9 cellular contexts compared by ENCODE assay signal in genomic region chr3:186220886-186221285, GRCh38.
A peak's percentile ranks its signal among the peaks of the same experiment; 100 is the strongest.
DNase-seq lines count a peak whose midpoint lies in the region; ATAC-seq and TF ChIP-seq lines count a peak whose summit lies in the region.
"Had no signal": no experiment of that assay in that cellular context is flagged by ENCODE, and none has a peak within 500 bp of the region (broad histone marks: within the 10 kb centered on the region; RNA-seq: fewer than 3 reads in every experiment).

No MANE protein-coding gene starts in this region.

- no peaks in the 10 kb centered on the region for H3K9me3 ChIP-seq in Panc1 (ENCODE audit: control insufficient read depth, insufficient read depth, low read depth, low read length)
- H3K9me3 ChIP-seq: stomach had no signal

- no TSS peak for BruUV-seq in Panc1 (replicated peaks; lab: Mats Ljungman, UMichigan)

- no peaks in the 10 kb centered on the region for H3K4me1 ChIP-seq in Panc1 (ENCODE audit: control insufficient read depth, insufficient read depth, low read length)

- peaks cover 5% of the 10 kb centered on the region for H3K27me3 ChIP-seq in Panc1 (ENCODE audit: control insufficient read depth, insufficient read depth, low read length)
- H3K27me3 ChIP-seq in dorsolateral prefrontal cortex, result no peaks in the 10 kb centered on the region
- H3K27me3 ChIP-seq: stomach had no signal

- intact Hi-C loops in Panc1 (cut with micrococcal nuclease; ENCODE audit: unreplicated experiment) (no loop called here), dorsolateral prefrontal cortex (cut with DNase I) (loop anchor here (5.0 kb wide), 2 partner anchors 124 to 239 kb away; no protein-coding TSS in a partner anchor)

- DNase-seq in Panc1 (ENCODE audit: low read depth, low spot score) (no peak), dorsolateral prefrontal cortex (peak; percentile 20 to 82 (median 68)), islet precursor cell (peak; percentile 61), superior temporal gyrus (ENCODE audit: extremely low spot score) (peak; percentile 81), NCI-H510A treated with DMSO at 0.1 percent for 48 hours (lab: John Stamatoyannopoulos, UW) (no peak), SHP77 treated with DMSO at 0.1 percent for 48 hours (lab: John Stamatoyannopoulos, UW) (no peak)
- DNase-seq in stimulated activated CD4-positive, alpha-beta T cell treated with anti-CD3 and anti-CD28 coated beads, Interleukin-2, amount 100 ng/mL, for 24 hours, result no peak
- DNase-seq: foreskin melanocyte, stomach had no signal

- in situ Hi-C loops in Panc1 (cut with HindIII; ENCODE audit: low pct_unique_long_range_greater_than_20kb, low sequenced_read_pairs), result no loop called here

- 0 out of 2 replicates have a peak, but pooled peaks have one; percentile 44 for ATAC-seq in Panc1

- CTCF ChIA-PET in Panc1 (lab: Charles Lee), result interaction anchor here (1.0 kb wide), 1 partner anchor 236 kb away, joined by 7 read pairs; no protein-coding TSS in a partner anchor

- TF ChIP-seq CTCF in Panc1 (IDR thresholded peaks at IDR 0.05) (0 out of 2 replicates have a peak, but pooled peaks have one; percentile 25), dorsolateral prefrontal cortex (IDR thresholded peaks at IDR 0.05 in 54 of 56, conservative IDR thresholded peaks at IDR 0.05 in 2 of 56; ENCODE audit: low read depth in 1 of 56, partially characterized antibody in 56 of 56) (peak in 55 of 56 donors; percentile 26 to 78 (median 59))

- no peak overlapping the region for H3K4me3 ChIP-seq in Panc1 (ENCODE audit: low read depth in 2 of 2, low read length in 2 of 2)
- no peak overlapping the region for H3K4me3 ChIP-seq in dorsolateral prefrontal cortex
- H3K4me3 ChIP-seq: stomach had no signal

- POLR2A ChIA-PET in Panc1 (lab: Charles Lee), result interaction anchor here (0.6 kb wide), 1 partner anchor 84 kb away, joined by 3 read pairs; no protein-coding TSS in a partner anchor

- H3K36me3 ChIP-seq in Panc1 (ENCODE audit: control insufficient read depth, insufficient read depth, low read length), result no peaks in the 10 kb centered on the region
- H3K36me3 ChIP-seq: stomach had no signal

- H3K27ac ChIP-seq in Panc1 (ENCODE audit: low read length), result no peak overlapping the region
- H3K27ac ChIP-seq in dorsolateral prefrontal cortex, result peak overlapping the region in 44 of 59 donors; percentile 3 to 80 (median 62)

Comparison
In these comparisons a context has a peak if more than half of its experiments do, and no peak if none do; other contexts are left out.
1. DNase-seq: peak in dorsolateral prefrontal cortex (10 of 10), islet precursor cell (single experiment) and superior temporal gyrus (single experiment); none in Panc1 (single experiment), NCI-H510A treated with DMSO at 0.1 percent for 48 hours (single experiment), SHP77 treated with DMSO at 0.1 percent for 48 hours (single experiment) and stimulated activated CD4-positive, alpha-beta T cell treated with anti-CD3 and anti-CD28 coated beads, Interleukin-2, amount 100 ng/mL, for 24 hours (0 of 2).